19 cellular contexts compared by ENCODE assay signal in genomic region chr2:236600892-236601291, GRCh38. TPM values are rescaled to one million over a fixed set of nuclear protein-coding genes. Genes with fewer than 3 reads are reported as not detected.
DNase-seq lines count a peak whose midpoint lies in the region; ATAC-seq and TF ChIP-seq lines count a peak whose summit lies in the region.
"Had no signal": no experiment of that assay in that cellular context is flagged by ENCODE, and none has a peak within 500 bp of the region (broad histone marks: within the 10 kb centered on the region; RNA-seq: fewer than 3 reads in every experiment).

No MANE protein-coding gene starts in this region.

- H3K4me2 ChIP-seq in mammary epithelial cell (ENCODE audit: insufficient read depth, low read depth, low read length) = no peak overlapping the region
- H3K4me2 ChIP-seq: A549, SK-N-SH had no signal

- no peaks in the 10 kb centered on the region for H3K4me1 ChIP-seq in mammary epithelial cell (ENCODE audit: insufficient read depth, low read length)
- H3K4me1 ChIP-seq: A549, upper lobe of left lung had no signal

- BruUV-seq in mammary epithelial cell (replicated peaks; lab: Mats Ljungman, UMichigan) (no TSS peak), Calu3 (replicated peaks; lab: Mats Ljungman, UMichigan) (no TSS peak)

- peak; percentile 9 for DNase-seq in Ammon's horn (ENCODE audit: low spot score)
- peak; percentile 73 for DNase-seq in NCI-H1436 (lab: John Stamatoyannopoulos, UW)
- peak; percentile 97 for DNase-seq in NCI-H510A (lab: John Stamatoyannopoulos, UW)
- peak; percentile 84 for DNase-seq in mammary epithelial cell
- DNase-seq in activated CD4-positive, CD25-positive, alpha-beta regulatory T cell treated with anti-CD3 and anti-CD28 coated beads, Interleukin-2, amount 50 U/mL, for 72 hours = no peak
- DNase-seq in head of caudate nucleus = no peak
- DNase-seq in Calu3 = no peak
- DNase-seq: activated CD4-positive, alpha-beta T cell treated with anti-CD3 and anti-CD28 coated beads for 4 hours; HCEC 1CT; KG1; mucosa of descending colon; NCI-H1048; SK-N-SH; stimulated activated naive CD4-positive, alpha-beta T cell; upper lobe of left lung had no signal

- no peaks in the 10 kb centered on the region for H3K36me3 ChIP-seq in mammary epithelial cell (ENCODE audit: insufficient read depth, low read length)
- H3K36me3 ChIP-seq: upper lobe of left lung had no signal

- no peak for ATAC-seq in GM21367 (IDR thresholded peaks at IDR 0.05; ENCODE audit: unreplicated experiment)
- ATAC-seq: A549, mucosa of descending colon had no signal

- H3K4me3 Mint-ChIP-seq in Calu3 (ENCODE audit: low read depth, unreplicated experiment) = no peak overlapping the region

- H3K9me3 Mint-ChIP-seq in Calu3 (ENCODE audit: low read depth, unreplicated experiment) = peaks cover 2% of the 10 kb centered on the region

- H3K9ac ChIP-seq in mammary epithelial cell (ENCODE audit: insufficient read depth, low read length) = no peak overlapping the region
- H3K9ac ChIP-seq: SK-N-SH had no signal

- in situ Hi-C loops in mammary epithelial cell (cut with MboI; ENCODE audit: low sequenced_read_pairs in 2 of 2) = no loop called here

- TF ChIP-seq CTCF in mammary epithelial cell (conservative IDR thresholded peaks at IDR 0.05 in 1 of 2, IDR thresholded peaks at IDR 0.05 in 1 of 2; ENCODE audit: extremely low read depth in 1 of 2, insufficient read depth in 1 of 2, low read depth in 1 of 2, low read length in 2 of 2) (no peak), Calu3 (IDR thresholded peaks at IDR 0.05; ENCODE audit: unreplicated experiment) (no peak)

- dilution Hi-C loops in mammary epithelial cell (cut with HindIII; ENCODE audit: low sequenced_read_pairs) = loop anchor here (5.0 kb wide), 1 partner anchor 36 kb away; no protein-coding TSS in a partner anchor

- intact Hi-C loops in mammary epithelial cell (cut with micrococcal nuclease) = no loop called here
- intact Hi-C loops in head of caudate nucleus (cut with DNase I) = no loop called here
- intact Hi-C loops in Calu3 (cut with micrococcal nuclease; ENCODE audit: unreplicated experiment) = no loop called here

- no peak overlapping the region for H3K27ac Mint-ChIP-seq in Calu3 (ENCODE audit: unreplicated experiment)

- H3K4me1 Mint-ChIP-seq in Calu3 (ENCODE audit: low read depth, unreplicated experiment) = no peaks in the 10 kb centered on the region

- WGBS in mammary epithelial cell (ENCODE audit: low coverage, missing lambda C conversion rate) = 7% methylated on average over 9 of the region's 9 CpGs

- H3K79me2 ChIP-seq in mammary epithelial cell (ENCODE audit: insufficient read depth, low read length) = no peaks in the 10 kb centered on the region

- no peak overlapping the region for H3K27ac ChIP-seq in mammary epithelial cell (ENCODE audit: insufficient read depth, low read depth, low read length)
- H3K27ac ChIP-seq: A549, C4-2B, upper lobe of left lung had no signal

- no peaks in the 10 kb centered on the region for H3K36me3 Mint-ChIP-seq in Calu3 (ENCODE audit: insufficient read depth, unreplicated experiment)

- no peak overlapping the region for H3K4me3 ChIP-seq in mammary epithelial cell (replicated peaks in 1 of 3; ENCODE audit: insufficient read depth in 1 of 3, low read depth in 2 of 3, low read length in 3 of 3)
- H3K4me3 ChIP-seq: A549, mucosa of descending colon, upper lobe of left lung had no signal

- CTCF ChIA-PET in mammary epithelial cell (lab: Charles Lee; ENCODE audit: low non-redundant PET) (interaction anchor here (0.6 kb wide), 1 partner anchor 63 kb away, joined by 4 read pairs; no protein-coding TSS in a partner anchor), Calu3 (lab: Charles Lee) (no interaction called here)

- H3K27me3 ChIP-seq in mammary epithelial cell (ENCODE audit: insufficient read depth, low read length) = no peaks in the 10 kb centered on the region
- H3K27me3 ChIP-seq: upper lobe of left lung had no signal

- peaks cover 56% of the 10 kb centered on the region for H3K27me3 Mint-ChIP-seq in Calu3 (ENCODE audit: unreplicated experiment)

- H4K20me1 ChIP-seq in mammary epithelial cell (ENCODE audit: insufficient read depth, low read length) = no peaks in the 10 kb centered on the region

- no peaks in the 10 kb centered on the region for H3K9me3 ChIP-seq in mammary epithelial cell (replicated peaks; ENCODE audit: insufficient read depth, low read length)
- H3K9me3 ChIP-seq: A549, mucosa of descending colon, SK-N-SH, upper lobe of left lung had no signal

- no peak overlapping the region for H2AFZ ChIP-seq in mammary epithelial cell (ENCODE audit: low read depth, low read length)

RNA-seq across cellular contexts. Expression of gene ACKR3, which starts 31.3 kb away (rescaled TPM):
- total RNA-seq in mammary epithelial cell (10 to 100 TPM in 1 of 2 donors, 1 to 10 TPM in 1; 1.8 to 79.0 TPM), Calu3 (2022) (8.8 and 9.5 TPM in 2 replicates)
- polyA plus RNA-seq in mammary epithelial cell = 15.3 TPM
- polyA minus RNA-seq in mammary epithelial cell = not detected
- total RNA-seq: fibroblast of villous mesenchyme had no signal
- polyA plus RNA-seq: SK-N-SH had no signal

Comparison
In these comparisons a context has a peak if more than half of its experiments do, and no peak if none do; other contexts are left out.
1. DNase-seq: peak in Ammon's horn (single experiment), NCI-H1436 (single experiment), NCI-H510A (single experiment) and mammary epithelial cell (single experiment); none in activated CD4-positive, CD25-positive, alpha-beta regulatory T cell treated with anti-CD3 and anti-CD28 coated beads, Interleukin-2, amount 50 U/mL, for 72 hours (single experiment), head of caudate nucleus (0 of 42) and Calu3 (single experiment).